Comparison of ENCODE assay signal across 16 cellular contexts in genomic region chr7:43211276-43211675, GRCh38.
DNase-seq lines count a peak whose midpoint lies in the region; ATAC-seq and TF ChIP-seq lines count a peak whose summit lies in the region.
"Had no signal": no experiment of that assay in that cellular context is flagged by ENCODE, and none has a peak within 500 bp of the region (broad histone marks: within the 10 kb centered on the region; RNA-seq: fewer than 3 reads in every experiment).

No MANE protein-coding gene starts in this region.

- H2AFZ ChIP-seq in GM23248: no peak overlapping the region

- H3K79me2 ChIP-seq in GM23248 (ENCODE audit: insufficient read depth): no peaks in the 10 kb centered on the region

- H3K9me2 ChIP-seq in GM23248 (ENCODE audit: insufficient read depth): no peaks in the 10 kb centered on the region

- H3K36me3 Mint-ChIP-seq in progenitor cell of endocrine pancreas (ENCODE audit: insufficient read depth) (no peaks in the 10 kb centered on the region), natural killer cell (no peaks in the 10 kb centered on the region)
- H3K36me3 Mint-ChIP-seq: activated naive CD4-positive, alpha-beta T cell treated with anti-CD3 and anti-CD28 coated beads, Interleukin-2, amount 50 U/mL, for 72 hours; stimulated activated memory B cell treated with anti-CD40 and anti-IgM and Interleukin-4, amounts not matched to agents 10 μg/mL and 1 μg/mL and 100 μg/mL, for 72 hours had no signal

- TF ChIP-seq CTCF in epithelial cell of proximal tubule (conservative IDR thresholded peaks at IDR 0.05; ENCODE audit: low read depth, low read length): peak; percentile 53
- TF ChIP-seq CTCF in progenitor cell of endocrine pancreas (IDR thresholded peaks at IDR 0.05; ENCODE audit: unreplicated experiment): peak; percentile 21
- no peak for TF ChIP-seq CTCF in natural killer cell (IDR thresholded peaks at IDR 0.05)

- in situ Hi-C loops in GM23248 (cut with MboI): no loop called here

- no peak overlapping the region for H3K4me3 ChIP-seq in GM23248
- no peak overlapping the region for H3K4me3 ChIP-seq in epithelial cell of proximal tubule (ENCODE audit: low read depth, low read length)
- H3K4me3 ChIP-seq: lower lobe of right lung had no signal

- no peak overlapping the region for H3K27ac ChIP-seq in GM23248
- H3K27ac ChIP-seq: lower lobe of right lung had no signal

- ATAC-seq in natural killer cell: no peak
- ATAC-seq: activated naive CD4-positive, alpha-beta T cell treated with anti-CD3 and anti-CD28 coated beads, Interleukin-2, amount 50 U/mL, for 72 hours; lower lobe of right lung; sciatic nerve; stimulated activated memory B cell treated with anti-CD40 and anti-IgM and Interleukin-4, amounts not matched to agents 10 μg/mL and 1 μg/mL and 100 μg/mL, for 72 hours had no signal

- H3F3A ChIP-seq in GM23248 (ENCODE audit: insufficient read depth): no peaks in the 10 kb centered on the region

- H3K4me1 Mint-ChIP-seq in progenitor cell of endocrine pancreas (ENCODE audit: low read depth): peaks cover 13% of the 10 kb centered on the region
- no peaks in the 10 kb centered on the region for H3K4me1 Mint-ChIP-seq in natural killer cell
- H3K4me1 Mint-ChIP-seq: central memory CD8-positive, alpha-beta T cell; stimulated activated memory B cell treated with anti-CD40 and anti-IgM and Interleukin-4, amounts not matched to agents 10 μg/mL and 1 μg/mL and 100 μg/mL, for 72 hours had no signal

- H3K27ac Mint-ChIP-seq in progenitor cell of endocrine pancreas (peak overlapping the region; percentile 42), natural killer cell (no peak overlapping the region)
- H3K27ac Mint-ChIP-seq: stimulated activated memory B cell treated with anti-CD40 and anti-IgM and Interleukin-4, amounts not matched to agents 10 μg/mL and 1 μg/mL and 100 μg/mL, for 72 hours had no signal

- H3K4me1 ChIP-seq in GM23248 (ENCODE audit: insufficient read depth): peaks cover 11% of the 10 kb centered on the region; the same call in 1 of the 2 replicates
- H3K4me1 ChIP-seq: lower lobe of right lung had no signal

- H3K9me3 ChIP-seq in GM23248 (ENCODE audit: low read depth): no peaks in the 10 kb centered on the region
- H3K9me3 ChIP-seq: lower lobe of right lung had no signal

- H3K4me3 Mint-ChIP-seq in progenitor cell of endocrine pancreas (ENCODE audit: low read depth) (no peak overlapping the region), natural killer cell (no peak overlapping the region)
- H3K4me3 Mint-ChIP-seq: central memory CD8-positive, alpha-beta T cell; neural crest cell; stimulated activated memory B cell treated with anti-CD40 and anti-IgM and Interleukin-4, amounts not matched to agents 10 μg/mL and 1 μg/mL and 100 μg/mL, for 72 hours had no signal

- WGBS in GM23248 (ENCODE audit: low coverage in 1 of 2, low lambda C conversion rate in 2 of 2, missing lambda C conversion rate in 2 of 2), 2 experiments: 79 to 84% methylated on average over 4 of the region's 4 CpGs

- H4K20me1 ChIP-seq in GM23248 (ENCODE audit: insufficient read depth): no peaks in the 10 kb centered on the region

- no peaks in the 10 kb centered on the region for H3K27me3 ChIP-seq in GM23248 (replicated peaks; ENCODE audit: insufficient read depth)

- H3K9me3 Mint-ChIP-seq in progenitor cell of endocrine pancreas (ENCODE audit: low read depth): peaks cover 1% of the 10 kb centered on the region
- no peaks in the 10 kb centered on the region for H3K9me3 Mint-ChIP-seq in natural killer cell
- H3K9me3 Mint-ChIP-seq: activated naive CD4-positive, alpha-beta T cell treated with anti-CD3 and anti-CD28 coated beads, Interleukin-2, amount 50 U/mL, for 72 hours; central memory CD8-positive, alpha-beta T cell; neural crest cell; stimulated activated memory B cell treated with anti-CD40 and anti-IgM and Interleukin-4, amounts not matched to agents 10 μg/mL and 1 μg/mL and 100 μg/mL, for 72 hours had no signal

- H3K36me3 ChIP-seq in GM23248 (ENCODE audit: low read depth): no peaks in the 10 kb centered on the region
- H3K36me3 ChIP-seq: lower lobe of right lung had no signal

- H3K4me2 ChIP-seq in GM23248 (ENCODE audit: unreplicated experiment): no peak overlapping the region

- DNase-seq in GM23248: peak; percentile 10
- DNase-seq in RKO (ENCODE audit: low spot score): peak; percentile 8
- DNase-seq in epithelial cell of proximal tubule (ENCODE audit: low read depth): no peak
- no peak for DNase-seq in progenitor cell of endocrine pancreas (ENCODE audit: low spot score, unreplicated experiment)
- no peak for DNase-seq in AML-193 (lab: John Stamatoyannopoulos, UW)
- DNase-seq in natural killer cell: no peak
- no peak for DNase-seq in NCI-H1694 treated with DMSO at 0.1 percent for 48 hours (lab: John Stamatoyannopoulos, UW)
- DNase-seq in activated CD4-positive, alpha-beta T cell treated with anti-CD3 and anti-CD28 coated beads, Interleukin-2, amount 50 U/mL, for 1 hour: no peak
- DNase-seq: activated CD4-positive, CD25-positive, alpha-beta regulatory T cell; COR-L47; lower lobe of right lung had no signal

- intact Hi-C loops in natural killer cell (cut with micrococcal nuclease): no loop called here

- H3K27me3 Mint-ChIP-seq in progenitor cell of endocrine pancreas (peaks cover 3% of the 10 kb centered on the region), natural killer cell (ENCODE audit: low read depth in 2 of 2) (peaks cover 8 to 14% of the 10 kb centered on the region in 2 donors)

- no peak overlapping the region for H3K9ac ChIP-seq in GM23248

Comparison
In these comparisons a context has a peak if more than half of its experiments do, and no peak if none do; other contexts are left out.
1. DNase-seq: peak in GM23248 (single experiment) and RKO (single experiment); none in epithelial cell of proximal tubule (single experiment), progenitor cell of endocrine pancreas (single experiment), AML-193 (0 of 2), natural killer cell (single experiment), NCI-H1694 treated with DMSO at 0.1 percent for 48 hours (single experiment) and activated CD4-positive, alpha-beta T cell treated with anti-CD3 and anti-CD28 coated beads, Interleukin-2, amount 50 U/mL, for 1 hour (single experiment).